ENCODE assay signal across 1 cellular context in the genomic region with DNA sequence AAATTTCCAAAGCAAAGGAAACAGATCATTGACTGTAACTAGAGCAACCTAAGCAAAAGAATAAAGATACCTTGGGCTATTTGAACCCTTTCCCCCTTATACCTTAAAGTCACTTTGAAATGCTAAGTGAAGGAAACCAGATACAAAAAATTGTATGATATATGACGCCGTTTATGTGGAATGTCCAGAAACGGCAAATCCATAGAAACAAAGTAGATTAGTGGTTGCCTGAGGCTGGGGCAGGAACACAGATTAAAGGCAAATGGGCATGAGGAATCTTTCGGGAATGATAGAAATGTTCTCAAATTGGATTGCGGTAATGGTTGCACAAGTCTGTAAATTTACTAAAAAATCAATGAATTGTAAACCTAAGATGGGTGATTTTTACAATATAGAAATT.
A peak's percentile ranks its signal among the peaks of the same experiment; 100 is the strongest.
TF ChIP-seq lines count a peak whose summit lies in the region.

No MANE protein-coding gene starts in this region.

TF ChIP-seq in SK-N-SH treated with all-trans-retinoic acid at 6 μM for 48 hours, 23 proteins besides CTCF, POLR2A, EP300 and RAD21 (continued from another document):
- TF ChIP-seq GLIS3 (CRISPR knock-in tag; IDR thresholded peaks at IDR 0.05), result peak; percentile 96
- TF ChIP-seq, protein P1, sequence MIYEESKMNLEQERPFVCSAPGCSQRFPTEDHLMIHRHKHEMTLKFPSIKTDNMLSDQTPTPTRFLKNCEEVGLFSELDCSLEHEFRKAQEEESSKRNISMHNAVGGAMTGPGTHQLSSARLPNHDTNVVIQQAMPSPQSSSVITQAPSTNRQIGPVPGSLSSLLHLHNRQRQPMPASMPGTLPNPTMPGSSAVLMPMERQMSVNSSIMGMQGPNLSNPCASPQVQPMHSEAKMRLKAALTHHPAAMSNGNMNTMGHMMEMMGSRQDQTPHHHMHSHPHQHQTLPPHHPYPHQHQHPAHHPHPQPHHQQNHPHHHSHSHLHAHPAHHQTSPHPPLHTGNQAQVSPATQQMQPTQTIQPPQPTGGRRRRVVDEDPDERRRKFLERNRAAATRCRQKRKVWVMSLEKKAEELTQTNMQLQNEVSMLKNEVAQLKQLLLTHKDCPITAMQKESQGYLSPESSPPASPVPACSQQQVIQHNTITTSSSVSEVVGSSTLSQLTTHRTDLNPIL (CRISPR knock-in tag; IDR thresholded peaks at IDR 0.05; ENCODE audit: low read depth), result peak; percentile 100
- TF ChIP-seq SNAI2 (CRISPR knock-in tag; IDR thresholded peaks at IDR 0.05), result no peak
